ENCODE assay signal across 16 cellular contexts in the genomic region with DNA sequence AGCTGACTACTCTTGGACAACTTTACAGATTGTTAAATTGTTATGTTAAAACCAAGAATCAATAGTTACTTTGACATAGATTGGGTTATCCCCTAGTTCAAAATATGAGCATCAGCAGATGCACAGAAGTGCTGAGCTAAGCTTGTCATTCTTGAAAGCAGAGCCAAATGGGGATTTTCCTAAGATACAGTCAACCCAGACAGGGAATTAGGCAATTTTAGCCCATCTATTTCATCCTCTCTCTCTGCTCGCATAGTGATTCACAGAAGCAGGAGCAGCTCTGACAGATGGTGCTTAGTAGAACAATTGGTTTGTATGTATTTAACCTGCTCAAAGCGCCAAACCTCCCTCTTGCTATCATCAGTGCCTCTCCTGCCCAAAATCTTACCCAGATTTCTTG. TPM values are rescaled to one million over a fixed set of nuclear protein-coding genes. Genes with fewer than 3 reads are reported as not detected.
DNase-seq lines count a peak whose midpoint lies in the region; TF ChIP-seq lines count a peak whose summit lies in the region.
"Had no signal": no experiment of that assay in that cellular context is flagged by ENCODE, and none has a peak within 500 bp of the region (broad histone marks: within the 10 kb centered on the region; RNA-seq: fewer than 3 reads in every experiment).

No MANE protein-coding gene starts in this region.

- H3K27ac ChIP-seq in sigmoid colon: no peak overlapping the region
- H3K27ac ChIP-seq: cardiac muscle cell, heart left ventricle, thyroid gland had no signal

- TF ChIP-seq CTCF in epithelial cell of proximal tubule (conservative IDR thresholded peaks at IDR 0.05; ENCODE audit: low read depth, low read length): no peak
- no peak for TF ChIP-seq CTCF in sigmoid colon (IDR thresholded peaks at IDR 0.05)

- intact Hi-C loops in sigmoid colon (cut with DNase I): no loop called here

- H3K4me1 ChIP-seq in sigmoid colon: no peaks in the 10 kb centered on the region
- H3K4me1 ChIP-seq: heart left ventricle, thyroid gland had no signal

- no peaks in the 10 kb centered on the region for H3K36me3 ChIP-seq in sigmoid colon
- H3K36me3 ChIP-seq: cardiac muscle cell, heart left ventricle, thyroid gland had no signal

- TF ChIP-seq POLR2A in sigmoid colon (IDR thresholded peaks at IDR 0.05): no peak

- DNase-seq in ELR (ENCODE audit: low read depth) (peak; percentile 10), NCI-H524 treated with DMSO at 0.1 percent for 48 hours (lab: John Stamatoyannopoulos, UW) (peak; percentile 15), epithelial cell of proximal tubule (ENCODE audit: low read depth) (peak; percentile 56), occipital lobe (lab: John Stamatoyannopoulos, UW) (peak; percentile 6), sigmoid colon (no peak), glomerular visceral epithelial cell (ENCODE audit: extremely low spot score) (no peak), NCI-H1092 treated with DMSO at 0.1 percent for 48 hours (lab: John Stamatoyannopoulos, UW) (no peak)
- DNase-seq: activated CD4-positive, CD25-positive, alpha-beta regulatory T cell treated with anti-CD3 and anti-CD28 coated beads, Interleukin-2, amount 50 U/mL, for 72 hours; CD4-positive, alpha-beta memory T cell; effector memory CD8-positive, alpha-beta T cell; heart left ventricle; left cardiac atrium; naive B cell; stimulated activated CD4-positive, alpha-beta T cell treated with anti-CD3 and anti-CD28 coated beads, Interleukin-2, amount 100 ng/mL, for 24 hours; thyroid gland had no signal

- no peaks in the 10 kb centered on the region for H3K27me3 ChIP-seq in sigmoid colon
- H3K27me3 ChIP-seq: cardiac muscle cell, heart left ventricle, thyroid gland had no signal

- no peaks in the 10 kb centered on the region for H3K9me3 ChIP-seq in sigmoid colon
- H3K9me3 ChIP-seq: thyroid gland had no signal

- WGBS in sigmoid colon, 2 donors: 73 to 86% methylated on average over 2 of the region's 2 CpGs

- TF ChIP-seq EP300 in sigmoid colon (IDR thresholded peaks at IDR 0.05): no peak

- H3K4me3 ChIP-seq in epithelial cell of proximal tubule (ENCODE audit: low read depth, low read length) (no peak overlapping the region), sigmoid colon (no peak overlapping the region)
- H3K4me3 ChIP-seq: cardiac muscle cell, heart left ventricle, thyroid gland had no signal

RNA-seq across cellular contexts. Expression of a gene that starts 27.9 kb away (rescaled TPM):
- total RNA-seq in epithelial cell of proximal tubule (46.7 and 53.0 TPM in 2 replicates), occipital lobe (34.2 TPM), sigmoid colon (10 to 100 TPM; 46.4 to 80.0 (median 53.1) TPM)
- polyA plus RNA-seq in sigmoid colon: 10 to 100 TPM in 2 of 3 donors, 1 to 10 TPM in 1; 7.8 to 52.6 (median 46.2) TPM

Comparison
In these comparisons a context has a peak if more than half of its experiments do, and no peak if none do; other contexts are left out.
1. DNase-seq: peak in ELR (single experiment), NCI-H524 treated with DMSO at 0.1 percent for 48 hours (single experiment), epithelial cell of proximal tubule (single experiment) and occipital lobe (single experiment); none in sigmoid colon (single experiment), glomerular visceral epithelial cell (single experiment) and NCI-H1092 treated with DMSO at 0.1 percent for 48 hours (single experiment).